Comparison of ENCODE assay signal across 8 cellular contexts in genomic region chr20:18496740-18497592, GRCh38. TPM values are rescaled to one million over a fixed set of nuclear protein-coding genes. Genes with fewer than 3 reads are reported as not detected.
A peak's percentile ranks its signal among the peaks of the same experiment; 100 is the strongest.
DNase-seq lines count a peak whose midpoint lies in the region; ATAC-seq, FAIRE-seq and TF ChIP-seq lines count a peak whose summit lies in the region.

Gene RBBP9 (minus strand): TSS chr20:18497225. CDS start chr20:18497167, 58 bp downstream.

- peak within 1 kb of the TSS; percentile 69 for H3K4me2 ChIP-seq in OCI-LY3 (ENCODE audit: low read length)

- peak within 1 kb of the TSS; percentile 89 for H2AFZ ChIP-seq in OCI-LY3 (ENCODE audit: low read depth, low read length)

- no peaks in the 10 kb centered on the region for H4K20me1 ChIP-seq in OCI-LY3 (ENCODE audit: insufficient read depth, low read length)

- H3K4me1 ChIP-seq in OCI-LY3 (ENCODE audit: low read length): peaks cover 11% of the 10 kb centered on the region
- peaks cover 10% of the 10 kb centered on the region for H3K4me1 ChIP-seq in mucosa of descending colon (ENCODE audit: low read depth)

- DNase-seq in D341Med (ENCODE audit: low spot score): peak; percentile 95
- peak; percentile 87 for DNase-seq in HTR-8/SVneo (ENCODE audit: insufficient read length, low spot score)
- peak; percentile 61 for DNase-seq in activated T-cell treated with anti-CD3 and anti-CD28 coated beads for 1 hour (ENCODE audit: low read depth)
- peak; percentile 85 for DNase-seq in epithelial cell of esophagus (ENCODE audit: low read depth)
- DNase-seq in mucosa of descending colon: peak; percentile 88 to 91 (median 90)
- DNase-seq in stimulated activated CD8-positive, alpha-beta memory T cell treated with anti-CD3 and anti-CD28 coated beads, Interleukin-4, amount 100 ng/mL, for 1 hour (ENCODE audit: low read depth in 2 of 2, low spot score in 1 of 2): peak; percentile 38 to 55

- no peaks in the 10 kb centered on the region for H3K27me3 ChIP-seq in OCI-LY3 (ENCODE audit: low read depth, low read length)

- H3K9ac ChIP-seq in OCI-LY3 (ENCODE audit: low read length): peak within 1 kb of the TSS; percentile 88

- H3K9me3 ChIP-seq in OCI-LY3 (ENCODE audit: insufficient read depth, low read length) (no peaks in the 10 kb centered on the region), mucosa of descending colon (no peaks in the 10 kb centered on the region)

- H3K36me3 ChIP-seq in OCI-LY3 (replicated peaks; ENCODE audit: low read depth, low read length): peaks cover 20% of the 10 kb centered on the region
- H3K36me3 ChIP-seq in mucosa of descending colon (ENCODE audit: low read depth): no peaks in the 10 kb centered on the region

- ATAC-seq in GM21381 (IDR thresholded peaks at IDR 0.05; ENCODE audit: unreplicated experiment): peak; percentile 98
- ATAC-seq in mucosa of descending colon: peak; percentile 100

- H3K4me3 ChIP-seq in OCI-LY3 (ENCODE audit: low read length) (peak within 1 kb of the TSS; percentile 87), epithelial cell of esophagus (ENCODE audit: low read length) (peak within 1 kb of the TSS; percentile 95), mucosa of descending colon (peak within 1 kb of the TSS; percentile 44)

- H3K27ac ChIP-seq in OCI-LY3 (ENCODE audit: low read length): peak within 1 kb of the TSS; percentile 52

- TF ChIP-seq CTCF in OCI-LY3 (IDR thresholded peaks at IDR 0.05; ENCODE audit: low read depth, low read length) (no peak), epithelial cell of esophagus (IDR thresholded peaks at IDR 0.05; ENCODE audit: insufficient read depth, low read depth, low read length, missing control alignments) (no peak), mucosa of descending colon (IDR thresholded peaks at IDR 0.05) (no peak)

- intact Hi-C loops in mucosa of descending colon (cut with DNase I, micrococcal nuclease): no loop called here

- peak; percentile 16 for FAIRE-seq in HTR-8/SVneo (lab: Jason Lieb, UNC)

- peaks cover 8% of the 10 kb centered on the region for H3K79me2 ChIP-seq in OCI-LY3 (ENCODE audit: low read length)

RNA-seq across cellular contexts. Expression of gene RBBP9, which starts in this region (rescaled TPM):
- 10 to 100 TPM in 1 of 3 donors, 1 to 10 TPM in 2; 8.8 to 11.1 (median 9.5) TPM for total RNA-seq in mucosa of descending colon

Comparison
In these comparisons a context has a peak if more than half of its experiments do, and no peak if none do; other contexts are left out.
1. Peak in every context shown above with its lines: DNase-seq, ATAC-seq, H3K4me3 ChIP-seq and H3K27ac ChIP-seq.
2. H3K4me3 ChIP-seq: peak in every context shown above with its lines; median percentile 95 in epithelial cell of esophagus; 87 in OCI-LY3; 44 in mucosa of descending colon.